Comparison of ENCODE assay signal across 1 cellular context in the genomic region with DNA sequence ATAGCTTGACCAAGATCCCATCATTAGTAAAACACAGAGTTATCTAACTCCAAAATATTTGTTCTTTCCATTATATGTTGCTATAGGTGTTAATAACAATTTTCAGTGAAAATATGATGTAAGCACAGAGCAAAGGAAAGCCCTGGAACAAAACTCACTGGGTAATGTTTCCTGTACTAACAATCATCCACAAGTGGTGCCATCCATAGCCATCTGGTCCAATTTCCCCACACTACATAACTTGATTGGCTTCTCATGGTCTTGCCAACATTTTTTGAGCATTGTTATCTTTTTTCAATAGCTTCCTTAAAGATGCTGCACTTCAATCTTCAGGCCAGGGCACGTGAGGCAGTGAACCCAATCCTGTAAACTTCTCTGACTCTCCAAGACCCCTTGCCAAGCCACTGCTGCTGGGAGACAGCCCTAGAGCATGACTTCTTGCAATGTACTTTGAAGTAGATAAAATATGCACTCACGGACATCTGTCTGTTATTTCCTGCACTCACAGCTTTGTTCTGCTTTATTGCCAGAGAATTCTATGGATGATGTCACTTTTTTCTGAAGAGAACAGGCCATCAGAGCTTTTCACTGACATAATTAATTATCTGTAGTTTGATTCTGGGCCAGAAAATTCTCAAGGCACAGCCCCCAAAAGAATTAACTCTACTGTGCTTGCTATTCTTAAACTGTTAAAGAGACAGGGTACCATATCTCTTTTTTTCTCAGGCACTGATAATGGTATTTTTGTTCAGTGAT.
TF ChIP-seq lines count a peak whose summit lies in the region.

No MANE protein-coding gene starts in this region.

TF ChIP-seq in GM12878, 131 proteins besides CTCF, POLR2A, EP300 and RAD21:
- TF ChIP-seq ATF7 (IDR thresholded peaks at IDR 0.05; ENCODE audit: low read depth): peak; percentile 64
- TF ChIP-seq IRF4 (IDR thresholded peaks at IDR 0.05; ENCODE audit: low read depth, low read length): no peak
